24 cellular contexts compared by ENCODE assay signal in the genomic region with DNA sequence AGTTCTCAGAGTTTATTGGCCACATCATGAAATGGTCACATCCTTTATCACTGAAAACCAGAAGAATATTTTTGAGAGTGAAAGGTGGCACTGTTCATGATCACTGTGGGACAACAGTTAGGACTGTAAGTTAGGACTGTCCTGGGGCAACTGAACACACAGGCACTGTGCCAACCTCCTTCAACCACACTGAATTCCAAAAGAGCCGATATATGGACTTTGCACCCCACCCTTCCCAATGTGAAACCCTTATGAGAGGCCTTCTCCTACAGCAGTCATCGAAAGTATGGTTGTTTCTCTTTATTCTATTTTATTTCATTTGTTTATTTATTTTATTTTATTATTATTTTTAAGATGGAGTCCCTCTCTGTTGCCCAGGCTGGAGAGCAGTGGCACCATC.
"Had no signal": no experiment of that assay in that cellular context is flagged by ENCODE, and none has a peak within 500 bp of the region (broad histone marks: within the 10 kb centered on the region; RNA-seq: fewer than 3 reads in every experiment).

No MANE protein-coding gene starts in this region.

- DNase-seq: activated CD4-positive, alpha-beta T cell treated with anti-CD3 and anti-CD28 coated beads for 36 hours; activated CD4-positive, alpha-beta T cell treated with anti-CD3 and anti-CD28 coated beads, Interleukin-2, amount 50 U/mL, for 48 hours; activated CD4-positive, CD25-positive, alpha-beta regulatory T cell; activated CD8-positive, alpha-beta memory T cell treated with anti-CD3 and anti-CD28 coated beads for 24 hours; activated gamma-delta T cell; activated naive CD4-positive, alpha-beta T cell treated with anti-CD3 and anti-CD28 coated beads, Interleukin-2, amount 10 ng/mL, durations not matched to agents 7 days and 5 days; activated naive CD8-positive, alpha-beta T cell treated with anti-CD3 and anti-CD28 coated beads, Interleukin-2, amount 10 ng/mL, durations not matched to agents 7 days and 5 days; brain microvascular endothelial cell; caudate nucleus; foreskin fibroblast; head of caudate nucleus; hippocampal formation; immature natural killer cell; kidney; mesendoderm; posterior cingulate gyrus; right cardiac atrium; stimulated activated CD4-positive, alpha-beta T cell treated with anti-CD3 and anti-CD28 coated beads, Interleukin-2, amount 100 ng/mL, for 48 hours; stimulated activated naive CD4-positive, alpha-beta T cell treated with Interleukin-2 at 50 U/mL for 16 hours; testis; trophoblast cell; uterus had no signal

- H3K27me3 ChIP-seq: brain microvascular endothelial cell, testis, uterus had no signal

- H3K9me3 ChIP-seq: testis, uterus had no signal

- H3K4me3 ChIP-seq: lung, testis, uterus had no signal

- H3K4me3 Mint-ChIP-seq: activated CD4-positive, alpha-beta T cell treated with anti-CD3 and anti-CD28 coated beads for 36 hours; activated naive CD4-positive, alpha-beta T cell treated with anti-CD3 and anti-CD28 coated beads, Interleukin-2, amount 10 ng/mL, durations not matched to agents 7 days and 5 days; activated naive CD8-positive, alpha-beta T cell treated with anti-CD3 and anti-CD28 coated beads, Interleukin-2, amount 10 ng/mL, durations not matched to agents 7 days and 5 days; immature natural killer cell; natural killer cell treated with Interleukin-12 subunit alpha and Interleukin-12 subunit beta and Interleukin-15 and Interleukin-18, amount 100 ng/mL, for 72 hours had no signal

- H3K27ac Mint-ChIP-seq: activated CD4-positive, alpha-beta T cell treated with anti-CD3 and anti-CD28 coated beads for 36 hours; activated naive CD4-positive, alpha-beta T cell treated with anti-CD3 and anti-CD28 coated beads, Interleukin-2, amount 10 ng/mL, durations not matched to agents 7 days and 5 days; activated naive CD8-positive, alpha-beta T cell treated with anti-CD3 and anti-CD28 coated beads, Interleukin-2, amount 10 ng/mL, durations not matched to agents 7 days and 5 days; immature natural killer cell; natural killer cell treated with Interleukin-12 subunit alpha and Interleukin-12 subunit beta and Interleukin-15 and Interleukin-18, amount 100 ng/mL, for 72 hours had no signal

- H3K4me1 Mint-ChIP-seq: activated CD4-positive, alpha-beta T cell treated with anti-CD3 and anti-CD28 coated beads for 36 hours; activated naive CD4-positive, alpha-beta T cell treated with anti-CD3 and anti-CD28 coated beads, Interleukin-2, amount 10 ng/mL, durations not matched to agents 7 days and 5 days; activated naive CD8-positive, alpha-beta T cell treated with anti-CD3 and anti-CD28 coated beads, Interleukin-2, amount 10 ng/mL, durations not matched to agents 7 days and 5 days; immature natural killer cell had no signal

- H3K27me3 Mint-ChIP-seq: activated CD4-positive, alpha-beta T cell treated with anti-CD3 and anti-CD28 coated beads for 36 hours; activated naive CD4-positive, alpha-beta T cell treated with anti-CD3 and anti-CD28 coated beads, Interleukin-2, amount 10 ng/mL, durations not matched to agents 7 days and 5 days; activated naive CD8-positive, alpha-beta T cell treated with anti-CD3 and anti-CD28 coated beads, Interleukin-2, amount 10 ng/mL, durations not matched to agents 7 days and 5 days had no signal

- H3K9me3 Mint-ChIP-seq: activated naive CD4-positive, alpha-beta T cell treated with anti-CD3 and anti-CD28 coated beads, Interleukin-2, amount 10 ng/mL, durations not matched to agents 7 days and 5 days; activated naive CD8-positive, alpha-beta T cell treated with anti-CD3 and anti-CD28 coated beads, Interleukin-2, amount 10 ng/mL, durations not matched to agents 7 days and 5 days; natural killer cell treated with Interleukin-12 subunit alpha and Interleukin-12 subunit beta and Interleukin-15 and Interleukin-18, amount 100 ng/mL, for 72 hours had no signal

- H3K36me3 ChIP-seq: brain microvascular endothelial cell, uterus had no signal

- H3K36me3 Mint-ChIP-seq: activated naive CD4-positive, alpha-beta T cell treated with anti-CD3 and anti-CD28 coated beads, Interleukin-2, amount 10 ng/mL, durations not matched to agents 7 days and 5 days; activated naive CD8-positive, alpha-beta T cell treated with anti-CD3 and anti-CD28 coated beads, Interleukin-2, amount 10 ng/mL, durations not matched to agents 7 days and 5 days; immature natural killer cell; natural killer cell treated with Interleukin-12 subunit alpha and Interleukin-12 subunit beta and Interleukin-15 and Interleukin-18, amount 100 ng/mL, for 72 hours had no signal

- H3K4me1 ChIP-seq: testis, uterus had no signal

- H3K27ac ChIP-seq: brain microvascular endothelial cell, testis, uterus had no signal
